Comparison of ENCODE assay signal across 1 cellular context in the genomic region with DNA sequence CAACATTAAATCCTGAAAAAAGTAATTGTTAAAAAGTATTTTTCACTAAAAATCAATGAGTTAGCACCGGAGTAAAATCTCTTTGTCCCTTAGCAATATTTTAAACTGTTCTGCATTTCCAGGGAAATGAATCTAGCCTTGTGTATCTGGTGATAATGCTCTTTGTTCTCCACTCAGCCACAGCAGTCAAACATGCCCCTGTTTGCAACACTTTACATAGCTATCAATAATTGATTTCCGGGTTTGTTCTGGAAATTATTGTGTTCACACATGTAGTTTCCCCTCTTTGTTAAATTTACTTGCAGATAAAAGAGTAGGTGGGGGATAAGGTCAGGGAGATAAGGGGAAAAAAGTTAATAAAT.
TF ChIP-seq lines count a peak whose summit lies in the region.

No MANE protein-coding gene starts in this region.

TF ChIP-seq in GM23338, 12 proteins besides CTCF, POLR2A, EP300 and RAD21:
- no peak for TF ChIP-seq CREB1 (CRISPR knock-in tag; IDR thresholded peaks at IDR 0.05; ENCODE audit: low read depth)
- TF ChIP-seq, protein P1, sequence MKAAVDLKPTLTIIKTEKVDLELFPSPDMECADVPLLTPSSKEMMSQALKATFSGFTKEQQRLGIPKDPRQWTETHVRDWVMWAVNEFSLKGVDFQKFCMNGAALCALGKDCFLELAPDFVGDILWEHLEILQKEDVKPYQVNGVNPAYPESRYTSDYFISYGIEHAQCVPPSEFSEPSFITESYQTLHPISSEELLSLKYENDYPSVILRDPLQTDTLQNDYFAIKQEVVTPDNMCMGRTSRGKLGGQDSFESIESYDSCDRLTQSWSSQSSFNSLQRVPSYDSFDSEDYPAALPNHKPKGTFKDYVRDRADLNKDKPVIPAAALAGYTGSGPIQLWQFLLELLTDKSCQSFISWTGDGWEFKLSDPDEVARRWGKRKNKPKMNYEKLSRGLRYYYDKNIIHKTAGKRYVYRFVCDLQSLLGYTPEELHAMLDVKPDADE (IDR thresholded peaks at IDR 0.05), result no peak
- TF ChIP-seq ZNF114 (CRISPR knock-in tag; IDR thresholded peaks at IDR 0.05), result no peak
- no peak for TF ChIP-seq EZH2 (IDR thresholded peaks at IDR 0.05; ENCODE audit: low read depth, unreplicated experiment)
- TF ChIP-seq NANOG (IDR thresholded peaks at IDR 0.05; ENCODE audit: borderline replicate concordance), result no peak
- TF ChIP-seq EZH2phosphoT487 (IDR thresholded peaks at IDR 0.05; ENCODE audit: unreplicated experiment), result no peak
- TF ChIP-seq, protein P2, sequence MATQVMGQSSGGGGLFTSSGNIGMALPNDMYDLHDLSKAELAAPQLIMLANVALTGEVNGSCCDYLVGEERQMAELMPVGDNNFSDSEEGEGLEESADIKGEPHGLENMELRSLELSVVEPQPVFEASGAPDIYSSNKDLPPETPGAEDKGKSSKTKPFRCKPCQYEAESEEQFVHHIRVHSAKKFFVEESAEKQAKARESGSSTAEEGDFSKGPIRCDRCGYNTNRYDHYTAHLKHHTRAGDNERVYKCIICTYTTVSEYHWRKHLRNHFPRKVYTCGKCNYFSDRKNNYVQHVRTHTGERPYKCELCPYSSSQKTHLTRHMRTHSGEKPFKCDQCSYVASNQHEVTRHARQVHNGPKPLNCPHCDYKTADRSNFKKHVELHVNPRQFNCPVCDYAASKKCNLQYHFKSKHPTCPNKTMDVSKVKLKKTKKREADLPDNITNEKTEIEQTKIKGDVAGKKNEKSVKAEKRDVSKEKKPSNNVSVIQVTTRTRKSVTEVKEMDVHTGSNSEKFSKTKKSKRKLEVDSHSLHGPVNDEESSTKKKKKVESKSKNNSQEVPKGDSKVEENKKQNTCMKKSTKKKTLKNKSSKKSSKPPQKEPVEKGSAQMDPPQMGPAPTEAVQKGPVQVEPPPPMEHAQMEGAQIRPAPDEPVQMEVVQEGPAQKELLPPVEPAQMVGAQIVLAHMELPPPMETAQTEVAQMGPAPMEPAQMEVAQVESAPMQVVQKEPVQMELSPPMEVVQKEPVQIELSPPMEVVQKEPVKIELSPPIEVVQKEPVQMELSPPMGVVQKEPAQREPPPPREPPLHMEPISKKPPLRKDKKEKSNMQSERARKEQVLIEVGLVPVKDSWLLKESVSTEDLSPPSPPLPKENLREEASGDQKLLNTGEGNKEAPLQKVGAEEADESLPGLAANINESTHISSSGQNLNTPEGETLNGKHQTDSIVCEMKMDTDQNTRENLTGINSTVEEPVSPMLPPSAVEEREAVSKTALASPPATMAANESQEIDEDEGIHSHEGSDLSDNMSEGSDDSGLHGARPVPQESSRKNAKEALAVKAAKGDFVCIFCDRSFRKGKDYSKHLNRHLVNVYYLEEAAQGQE (IDR thresholded peaks at IDR 0.05; ENCODE audit: unreplicated experiment), result no peak
- TF ChIP-seq, protein P3, sequence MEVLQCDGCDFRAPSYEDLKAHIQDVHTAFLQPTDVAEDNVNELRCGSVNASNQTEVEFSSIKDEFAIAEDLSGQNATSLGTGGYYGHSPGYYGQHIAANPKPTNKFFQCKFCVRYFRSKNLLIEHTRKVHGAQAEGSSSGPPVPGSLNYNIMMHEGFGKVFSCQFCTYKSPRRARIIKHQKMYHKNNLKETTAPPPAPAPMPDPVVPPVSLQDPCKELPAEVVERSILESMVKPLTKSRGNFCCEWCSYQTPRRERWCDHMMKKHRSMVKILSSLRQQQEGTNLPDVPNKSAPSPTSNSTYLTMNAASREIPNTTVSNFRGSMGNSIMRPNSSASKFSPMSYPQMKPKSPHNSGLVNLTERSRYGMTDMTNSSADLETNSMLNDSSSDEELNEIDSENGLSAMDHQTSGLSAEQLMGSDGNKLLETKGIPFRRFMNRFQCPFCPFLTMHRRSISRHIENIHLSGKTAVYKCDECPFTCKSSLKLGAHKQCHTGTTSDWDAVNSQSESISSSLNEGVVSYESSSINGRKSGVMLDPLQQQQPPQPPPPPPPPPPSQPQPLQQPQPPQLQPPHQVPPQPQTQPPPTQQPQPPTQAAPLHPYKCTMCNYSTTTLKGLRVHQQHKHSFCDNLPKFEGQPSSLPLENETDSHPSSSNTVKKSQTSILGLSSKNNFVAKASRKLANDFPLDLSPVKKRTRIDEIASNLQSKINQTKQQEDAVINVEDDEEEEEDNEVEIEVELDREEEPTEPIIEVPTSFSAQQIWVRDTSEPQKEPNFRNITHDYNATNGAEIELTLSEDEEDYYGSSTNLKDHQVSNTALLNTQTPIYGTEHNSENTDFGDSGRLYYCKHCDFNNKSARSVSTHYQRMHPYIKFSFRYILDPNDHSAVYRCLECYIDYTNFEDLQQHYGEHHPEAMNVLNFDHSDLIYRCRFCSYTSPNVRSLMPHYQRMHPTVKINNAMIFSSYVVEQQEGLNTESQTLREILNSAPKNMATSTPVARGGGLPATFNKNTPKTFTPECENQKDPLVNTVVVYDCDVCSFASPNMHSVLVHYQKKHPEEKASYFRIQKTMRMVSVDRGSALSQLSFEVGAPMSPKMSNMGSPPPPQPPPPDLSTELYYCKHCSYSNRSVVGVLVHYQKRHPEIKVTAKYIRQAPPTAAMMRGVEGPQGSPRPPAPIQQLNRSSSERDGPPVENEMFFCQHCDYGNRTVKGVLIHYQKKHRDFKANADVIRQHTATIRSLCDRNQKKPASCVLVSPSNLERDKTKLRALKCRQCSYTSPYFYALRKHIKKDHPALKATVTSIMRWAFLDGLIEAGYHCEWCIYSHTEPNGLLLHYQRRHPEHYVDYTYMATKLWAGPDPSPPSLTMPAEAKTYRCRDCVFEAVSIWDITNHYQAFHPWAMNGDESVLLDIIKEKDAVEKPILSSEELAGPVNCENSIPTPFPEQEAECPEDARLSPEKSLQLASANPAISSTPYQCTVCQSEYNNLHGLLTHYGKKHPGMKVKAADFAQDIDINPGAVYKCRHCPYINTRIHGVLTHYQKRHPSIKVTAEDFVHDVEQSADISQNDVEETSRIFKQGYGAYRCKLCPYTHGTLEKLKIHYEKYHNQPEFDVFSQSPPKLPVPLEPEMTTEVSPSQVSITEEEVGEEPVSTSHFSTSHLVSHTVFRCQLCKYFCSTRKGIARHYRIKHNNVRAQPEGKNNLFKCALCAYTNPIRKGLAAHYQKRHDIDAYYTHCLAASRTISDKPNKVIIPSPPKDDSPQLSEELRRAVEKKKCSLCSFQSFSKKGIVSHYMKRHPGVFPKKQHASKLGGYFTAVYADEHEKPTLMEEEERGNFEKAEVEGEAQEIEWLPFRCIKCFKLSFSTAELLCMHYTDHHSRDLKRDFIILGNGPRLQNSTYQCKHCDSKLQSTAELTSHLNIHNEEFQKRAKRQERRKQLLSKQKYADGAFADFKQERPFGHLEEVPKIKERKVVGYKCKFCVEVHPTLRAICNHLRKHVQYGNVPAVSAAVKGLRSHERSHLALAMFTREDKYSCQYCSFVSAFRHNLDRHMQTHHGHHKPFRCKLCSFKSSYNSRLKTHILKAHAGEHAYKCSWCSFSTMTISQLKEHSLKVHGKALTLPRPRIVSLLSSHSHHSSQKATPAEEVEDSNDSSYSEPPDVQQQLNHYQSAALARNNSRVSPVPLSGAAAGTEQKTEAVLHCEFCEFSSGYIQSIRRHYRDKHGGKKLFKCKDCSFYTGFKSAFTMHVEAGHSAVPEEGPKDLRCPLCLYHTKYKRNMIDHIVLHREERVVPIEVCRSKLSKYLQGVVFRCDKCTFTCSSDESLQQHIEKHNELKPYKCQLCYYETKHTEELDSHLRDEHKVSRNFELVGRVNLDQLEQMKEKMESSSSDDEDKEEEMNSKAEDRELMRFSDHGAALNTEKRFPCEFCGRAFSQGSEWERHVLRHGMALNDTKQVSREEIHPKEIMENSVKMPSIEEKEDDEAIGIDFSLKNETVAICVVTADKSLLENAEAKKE (CRISPR knock-in tag; IDR thresholded peaks at IDR 0.05), result no peak
- no peak for TF ChIP-seq STAT1 (IDR thresholded peaks at IDR 0.05; ENCODE audit: unreplicated experiment)
- no peak for TF ChIP-seq ZNF331 (CRISPR knock-in tag; IDR thresholded peaks at IDR 0.05; ENCODE audit: low read depth)
- TF ChIP-seq JUNB (IDR thresholded peaks at IDR 0.05; ENCODE audit: unreplicated experiment), result no peak
- TF ChIP-seq POLR2AphosphoS5 (IDR thresholded peaks at IDR 0.05; ENCODE audit: low read depth), result no peak
